ENCODE assay signal across 27 cellular contexts in genomic region chr4:151939670-151940069, GRCh38.
"Had no signal": no experiment of that assay in that cellular context is flagged by ENCODE, and none has a peak within 500 bp of the region (broad histone marks: within the 10 kb centered on the region; RNA-seq: fewer than 3 reads in every experiment).

No MANE protein-coding gene starts in this region.

- ATAC-seq: activated CD4-positive, CD25-positive, alpha-beta regulatory T cell treated with anti-CD3 and anti-CD28 coated beads, Interleukin-2, amount 50 U/mL, for 24 hours; activated T-cell treated with anti-CD3 and anti-CD28 coated beads, Interleukin-2, amount 50 U/mL, for 4 hours; activated T-helper 17 cell treated with anti-CD3 and anti-CD28 coated beads, Interleukin-2, amount 50 U/mL, for 72 hours; gastroesophageal sphincter had no signal

- H3K27me3 ChIP-seq: brain microvascular endothelial cell, colonic mucosa, esophagus squamous epithelium, gastroesophageal sphincter had no signal

- H3K27ac ChIP-seq: brain microvascular endothelial cell, colonic mucosa, esophagus squamous epithelium, gastroesophageal sphincter, VCaP had no signal

- H3K4me1 ChIP-seq: colonic mucosa, esophagus squamous epithelium, gastroesophageal sphincter had no signal

- FAIRE-seq: astrocyte, bronchial epithelial cell, endometrium, endothelial cell of umbilical vein had no signal

- H3K9me3 ChIP-seq: colonic mucosa, esophagus squamous epithelium, gastroesophageal sphincter had no signal

- H3K4me3 ChIP-seq: colonic mucosa, esophagus squamous epithelium, gastroesophageal sphincter had no signal

- DNase-seq: activated B cell treated with CpG ODN at 0.5 μM for 24 hours; activated CD4-positive, alpha-beta T cell treated with anti-CD3 and anti-CD28 coated beads for 48 hours; activated CD4-positive, alpha-beta T cell treated with anti-CD3 and anti-CD28 coated beads, Interleukin-2, amount 50 U/mL, for 48 hours; activated CD8-positive, alpha-beta memory T cell treated with anti-CD3 and anti-CD28 coated beads for 24 hours; activated CD8-positive, alpha-beta T cell treated with anti-CD3 and anti-CD28 coated beads for 36 hours; activated effector memory CD4-positive, alpha-beta T cell treated with Interleukin-2 at 50 U/mL for 16 hours; activated naive CD4-positive, alpha-beta T cell treated with anti-CD3 and anti-CD28 coated beads, Interleukin-2, amount 50 U/mL, for 16 hours; activated naive CD4-positive, alpha-beta T cell treated with Interleukin-2 at 50 U/mL for 16 hours; activated T-cell treated with anti-CD3 and anti-CD28 coated beads, Interleukin-2, amount 50 U/mL, for 4 hours; amniotic stem cell; anterior cingulate cortex; brain microvascular endothelial cell; colonic mucosa; effector CD8-positive, alpha-beta T cell; esophagus squamous epithelium; foreskin melanocyte; T-helper 1 cell; T-helper 17 cell; T1000 had no signal

- H3K36me3 ChIP-seq: brain microvascular endothelial cell, colonic mucosa, esophagus squamous epithelium, gastroesophageal sphincter had no signal
